18 cellular contexts compared by ENCODE assay signal in genomic region chr12:41981758-41982157, GRCh38.
A peak's percentile ranks its signal among the peaks of the same experiment; 100 is the strongest.
DNase-seq lines count a peak whose midpoint lies in the region; ATAC-seq and TF ChIP-seq lines count a peak whose summit lies in the region.
"Had no signal": no experiment of that assay in that cellular context is flagged by ENCODE, and none has a peak within 500 bp of the region (broad histone marks: within the 10 kb centered on the region; RNA-seq: fewer than 3 reads in every experiment).

No MANE protein-coding gene starts in this region.

- H3K36me3 ChIP-seq in adrenal gland (replicated peaks in 1 of 2), result no peaks in the 10 kb centered on the region
- H3K36me3 ChIP-seq: tibial artery had no signal

- intact Hi-C loops in adrenal gland (cut with DNase I), result no loop called here

- no peaks in the 10 kb centered on the region for H3K9me3 ChIP-seq in adrenal gland (replicated peaks in 1 of 3)
- H3K9me3 ChIP-seq: psoas muscle, tibial artery had no signal

- in situ Hi-C loops in astrocyte of the spinal cord (cut with HindIII; ENCODE audit: low sequenced_read_pairs), result no loop called here

- no peak for ATAC-seq in HG02970 (IDR thresholded peaks at IDR 0.05; ENCODE audit: low FRiP score, unreplicated experiment)
- ATAC-seq in HG03354 (IDR thresholded peaks at IDR 0.05; ENCODE audit: poor library complexity, severe bottlenecking, unreplicated experiment), result no peak
- ATAC-seq: activated naive CD8-positive, alpha-beta T cell treated with anti-CD3 and anti-CD28 coated beads, Interleukin-2, amount 50 U/mL, for 24 hours; natural killer cell treated with Interleukin-12 subunit alpha and Interleukin-12 subunit beta and Interleukin-15 and Interleukin-18, amount 100 ng/mL, for 72 hours; psoas muscle; stimulated activated naive B cell treated with anti-CD40 and anti-IgM and Interleukin-4, amounts not matched to agents 10 μg/mL and 1 μg/mL and 100 μg/mL, for 72 hours had no signal

- H3K27me3 ChIP-seq in adrenal gland, result no peaks in the 10 kb centered on the region
- H3K27me3 ChIP-seq: tibial artery had no signal

- DNase-seq in EL (peak; percentile 3), LHCN-M2 (ENCODE audit: low read depth) (peak; percentile 36), astrocyte of the spinal cord (ENCODE audit: low read depth, low spot score) (peak; percentile 36), iPS-NIHi11 (ENCODE audit: low spot score) (peak; percentile 28), adrenal gland (no peak), SK-N-DZ (ENCODE audit: low spot score) (no peak)
- DNase-seq: activated naive CD8-positive, alpha-beta T cell treated with anti-CD3 and anti-CD28 coated beads, Interleukin-2, amount 50 U/mL, for 24 hours; cerebellar nuclear complex; endodermal cell; head of caudate nucleus; NCI-H187; NCI-H446 treated with DMSO at 0.1 percent for 48 hours; psoas muscle; stimulated activated naive B cell treated with anti-CD40 and anti-IgM and Interleukin-4, amounts not matched to agents 10 μg/mL and 1 μg/mL and 100 μg/mL, for 72 hours; tibial artery had no signal

- 45 to 72% (median 55%) methylated on average over 1 of the region's 1 CpG for WGBS in adrenal gland, 4 donors

- TF ChIP-seq CTCF in astrocyte of the spinal cord (IDR thresholded peaks at IDR 0.05; ENCODE audit: low read depth, low read length) (no peak), adrenal gland (IDR thresholded peaks at IDR 0.05) (no peak)

- TF ChIP-seq POLR2A in adrenal gland (IDR thresholded peaks at IDR 0.05), result no peak

- no peaks in the 10 kb centered on the region for H3K4me1 ChIP-seq in adrenal gland (replicated peaks in 1 of 2)
- H3K4me1 ChIP-seq: psoas muscle had no signal

- H3K4me3 ChIP-seq in astrocyte of the spinal cord (ENCODE audit: low read depth, low read length), result no peak overlapping the region
- no peak overlapping the region for H3K4me3 ChIP-seq in adrenal gland
- H3K4me3 ChIP-seq: psoas muscle, tibial artery had no signal

- no peak overlapping the region for H3K27ac ChIP-seq in adrenal gland
- H3K27ac ChIP-seq: psoas muscle, tibial artery had no signal

Comparison
In these comparisons a context has a peak if more than half of its experiments do, and no peak if none do; other contexts are left out.
1. DNase-seq: peak in EL (single experiment), LHCN-M2 (single experiment), astrocyte of the spinal cord (single experiment) and iPS-NIHi11 (single experiment); none in adrenal gland (0 of 7) and SK-N-DZ (single experiment).